10 cellular contexts compared by ENCODE assay signal in the genomic region with DNA sequence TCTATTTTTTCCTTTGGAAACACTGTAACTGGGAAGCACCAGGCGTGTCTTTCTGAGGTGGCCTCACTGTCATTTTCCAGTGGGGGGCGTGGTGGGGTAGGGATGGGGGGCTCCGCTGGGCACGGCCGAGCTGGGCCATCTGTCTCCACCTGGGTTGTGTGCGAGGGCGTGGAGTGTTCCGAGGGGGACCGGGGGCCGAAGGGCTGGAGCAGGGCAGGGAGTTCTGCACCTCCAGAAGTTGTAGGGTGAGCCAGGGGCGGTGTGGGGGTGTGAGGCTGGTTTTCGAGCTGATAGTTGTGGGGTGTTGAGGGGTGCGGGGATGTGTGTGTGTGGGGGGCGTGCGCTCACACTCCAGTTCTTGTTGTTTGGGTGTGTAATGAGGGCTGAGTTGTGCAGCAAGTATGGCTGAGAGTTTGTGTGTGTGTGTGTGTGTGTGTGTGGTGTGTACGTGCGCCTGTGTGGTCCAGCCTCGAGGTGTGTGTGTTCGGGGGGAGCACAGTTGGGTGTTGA. TPM values are rescaled to one million over a fixed set of nuclear protein-coding genes. Genes with fewer than 3 reads are reported as not detected.
DNase-seq lines count a peak whose midpoint lies in the region; ATAC-seq, FAIRE-seq and TF ChIP-seq lines count a peak whose summit lies in the region.
"Had no signal": no experiment of that assay in that cellular context is flagged by ENCODE, and none has a peak within 500 bp of the region (broad histone marks: within the 10 kb centered on the region; RNA-seq: fewer than 3 reads in every experiment).

No MANE protein-coding gene starts in this region.

- DNase-seq in GM12892 (ENCODE audit: insufficient read length) (no peak), WERI-Rb-1 (no peak), heart right ventricle (no peak), gastrocnemius medialis (no peak), putamen (ENCODE audit: low spot score) (no peak)
- no peak for DNase-seq in stimulated activated CD4-positive, alpha-beta T cell treated with anti-CD3 and anti-CD28 coated beads, Interleukin-15, amount 100 ng/mL, for 24 hours

- H3K9me3 ChIP-seq in WERI-Rb-1 (ENCODE audit: severe bottlenecking) (no peaks in the 10 kb centered on the region), heart right ventricle (no peaks in the 10 kb centered on the region), gastrocnemius medialis (no peaks in the 10 kb centered on the region)

- H3K4me3 ChIP-seq in WERI-Rb-1 (ENCODE audit: low read depth, low read length) (peak overlapping the region; percentile 32), heart right ventricle (peak overlapping the region; percentile 82 to 97 (median 93)), gastrocnemius medialis (peak overlapping the region; percentile 55 to 76 (median 63))

- TF ChIP-seq CTCF in WERI-Rb-1 (IDR thresholded peaks at IDR 0.05; ENCODE audit: low read depth, low read length) = 0 out of 2 replicates have a peak, but pooled peaks have one; percentile 7
- no peak for TF ChIP-seq CTCF in heart right ventricle (IDR thresholded peaks at IDR 0.05)
- TF ChIP-seq CTCF in gastrocnemius medialis (IDR thresholded peaks at IDR 0.05 in 4 of 5, conservative IDR thresholded peaks at IDR 0.05 in 1 of 5) = no peak

- 1% methylated on average over 19 of the region's 19 CpGs for WGBS in heart right ventricle, 2 donors

- H3K27ac ChIP-seq in WERI-Rb-1 = no peak overlapping the region
- H3K27ac ChIP-seq in heart right ventricle = peak overlapping the region in 8 of 10 donors; percentile 80 to 91 (median 88)
- H3K27ac ChIP-seq in gastrocnemius medialis = peak overlapping the region in 2 of 4 donors; percentile 21 to 22

- H3K36me3 ChIP-seq in WERI-Rb-1 (no peaks in the 10 kb centered on the region), heart right ventricle (no peaks in the 10 kb centered on the region), gastrocnemius medialis (no peaks in the 10 kb centered on the region)

- H3K27me3 ChIP-seq in WERI-Rb-1 (ENCODE audit: insufficient read depth, low read depth, severe bottlenecking) (peaks cover 43% of the 10 kb centered on the region), heart right ventricle (peaks cover 0 to 30% (median 0%) of the 10 kb centered on the region in 7 donors), gastrocnemius medialis (peaks cover 14 to 19% (median 18%) of the 10 kb centered on the region in 3 donors)

- H3K4me1 ChIP-seq in heart right ventricle (peaks cover 8 to 40% (median 26%) of the 10 kb centered on the region in 9 donors), gastrocnemius medialis (peaks cover 0 to 20% of the 10 kb centered on the region in 2 donors)

- intact Hi-C loops in heart right ventricle (cut with DNase I) (loop anchor here in 1 of 10 donors (2.0 kb wide), 1 partner anchor 70 kb away; no protein-coding TSS in a partner anchor), gastrocnemius medialis (cut with DNase I; ENCODE audit: low total_unique reads) (loop anchor here (1.0 kb wide), 1 partner anchor 70 kb away; no protein-coding TSS in a partner anchor)

- no peak for TF ChIP-seq POLR2A in GM12892 (IDR thresholded peaks at IDR 0.05; ENCODE audit: low read depth, low read length)
- no peak for TF ChIP-seq POLR2A in gastrocnemius medialis (IDR thresholded peaks at IDR 0.05)

- ATAC-seq in heart right ventricle (peak in 3 of 8 donors; percentile 31 to 33 (median 32)), gastrocnemius medialis (no peak), GM19397 (IDR thresholded peaks at IDR 0.05; ENCODE audit: unreplicated experiment) (no peak), HG03469 (IDR thresholded peaks at IDR 0.05; ENCODE audit: unreplicated experiment) (no peak)

- in situ Hi-C loops in gastrocnemius medialis (cut with MboI; ENCODE audit: low sequenced_read_pairs in 4 of 4) = loop anchor here in 1 of 4 donors (25.0 kb wide), 2 partner anchors 177 to 302 kb away; partner anchors contain the start of genes P2RX3, RTN4RL2 and SSRP1

- peak; percentile 77 for FAIRE-seq in GM12892 (lab: Jason Lieb, UNC)
- FAIRE-seq: frontal cortex had no signal

RNA-seq across cellular contexts. Expression of gene YPEL4, which starts 10.8 kb away (rescaled TPM):
- 0.49 TPM for polyA plus RNA-seq in GM12892 (2012; ENCODE audit: missing spikeins)
- total RNA-seq in heart right ventricle (1 to 10 TPM in 2 of 10 donors, under 1 TPM in 7, not detected in 1; 0.17 to 1.1 (median 0.55) TPM), gastrocnemius medialis (under 1 TPM; 0.31 to 0.68 (median 0.49) TPM)
- 1 to 10 TPM in 1 of 2 donors, under 1 TPM in 1; 0.43 to 3.4 TPM for polyA plus RNA-seq in heart right ventricle

RNA-seq across cellular contexts. Expression of gene CLP1, which starts 18.7 kb away (rescaled TPM):
- 19.3 TPM for polyA plus RNA-seq in GM12892 (2012; ENCODE audit: missing spikeins)
- total RNA-seq in heart right ventricle (1 to 10 TPM; 4.0 to 9.0 (median 7.1) TPM), gastrocnemius medialis (10 to 100 TPM; 10.6 to 15.3 (median 11.2) TPM)
- polyA plus RNA-seq in heart right ventricle = 1 to 10 TPM; 2.9 to 9.0 TPM

RNA-seq across cellular contexts. Expression of gene ZDHHC5, which starts 29.0 kb away (rescaled TPM):
- polyA plus RNA-seq in GM12892 (2012; ENCODE audit: missing spikeins) = 23.5 TPM
- total RNA-seq in heart right ventricle (10 to 100 TPM; 32.6 to 56.5 (median 41.6) TPM), gastrocnemius medialis (10 to 100 TPM; 34.0 to 49.2 (median 46.2) TPM)
- polyA plus RNA-seq in heart right ventricle = 10 to 100 TPM; 22.3 to 31.6 TPM

RNA-seq across cellular contexts. Expression of gene SERPING1, which starts 41.4 kb away (rescaled TPM):
- polyA plus RNA-seq in GM12892 (2012; ENCODE audit: missing spikeins) = not detected
- 100 to 1,000 TPM in 4 of 10 donors, 10 to 100 TPM in 6; 39.8 to 197 (median 71.6) TPM for total RNA-seq in heart right ventricle
- 100 to 1,000 TPM; 167 to 184 TPM for polyA plus RNA-seq in heart right ventricle
- total RNA-seq in gastrocnemius medialis = 100 to 1,000 TPM in 3 of 4 donors, 10 to 100 TPM in 1; 90.0 to 171 (median 106) TPM
- total RNA-seq: HT1080 had no signal

Comparison
In these comparisons a context has a peak if more than half of its experiments do, and no peak if none do; other contexts are left out.
1. H3K4me3 ChIP-seq: peak in every context shown above with its lines; median percentile 93 in heart right ventricle; 63 in gastrocnemius medialis; 32 in WERI-Rb-1.